ENCODE assay signal across 11 cellular contexts in genomic region chr18:46152436-46152807, GRCh38. TPM values are rescaled to one million over a fixed set of nuclear protein-coding genes. Genes with fewer than 3 reads are reported as not detected.
DNase-seq lines count a peak whose midpoint lies in the region; ATAC-seq, FAIRE-seq and TF ChIP-seq lines count a peak whose summit lies in the region.
"Had no signal": no experiment of that assay in that cellular context is flagged by ENCODE, and none has a peak within 500 bp of the region (broad histone marks: within the 10 kb centered on the region; RNA-seq: fewer than 3 reads in every experiment).

No MANE protein-coding gene starts in this region.

- no peaks in the 10 kb centered on the region for H3K79me2 ChIP-seq in SK-N-SH (ENCODE audit: insufficient read depth)

- FAIRE-seq in urothelium cell line (lab: Jason Lieb, UNC) = no peak
- FAIRE-seq: endometrium had no signal

- TF ChIP-seq CTCF in SK-N-SH (IDR thresholded peaks at IDR 0.05) = no peak
- TF ChIP-seq CTCF in foreskin keratinocyte (conservative IDR thresholded peaks at IDR 0.05) = no peak
- TF ChIP-seq CTCF in osteocyte (IDR thresholded peaks at IDR 0.05) = no peak

- peak in 1 of 2 experiments; percentile 63; a peak in 1 of 4 replicates for TF ChIP-seq EP300 in SK-N-SH (IDR thresholded peaks at IDR 0.05; ENCODE audit: borderline replicate concordance in 1 of 2, low read depth in 1 of 2, low read length in 1 of 2)

- ATAC-seq in Right ventricle myocardium inferior (peak; percentile 45), foreskin keratinocyte (peak; percentile 60)
- ATAC-seq: mucosa of descending colon had no signal

- DNase-seq in Right ventricle myocardium inferior (ENCODE audit: missing footprints) (no peak), cardiac septum (ENCODE audit: low spot score) (no peak), SK-N-SH (no peak), foreskin keratinocyte (peak in 1 of 2 donors; percentile 46), urothelium cell line (ENCODE audit: low spot score) (peak; percentile 61), osteocyte (ENCODE audit: extremely low spot score, unreplicated experiment) (no peak), NCI-H1694 treated with DMSO at 0.1 percent for 48 hours (lab: John Stamatoyannopoulos, UW) (no peak), CD1c-positive myeloid dendritic cell (ENCODE audit: extremely low spot score) (no peak)
- DNase-seq: mucosa of descending colon had no signal

- TF ChIP-seq RAD21 in SK-N-SH (IDR thresholded peaks at IDR 0.05; ENCODE audit: low read length) = no peak

- H3K36me3 Mint-ChIP-seq in osteocyte (ENCODE audit: unreplicated experiment) = peaks cover 1% of the 10 kb centered on the region

- WGBS in SK-N-SH (ENCODE audit: low lambda C conversion rate) = 8% methylated on average over 5 of the region's 7 CpGs

- H3K4me1 ChIP-seq in SK-N-SH (ENCODE audit: control insufficient read depth in 1 of 2, insufficient read depth in 2 of 2, low read depth in 1 of 2, low read length in 1 of 2) (peaks cover 13 to 18% of the 10 kb centered on the region in 2 experiments; a peak in 2 of 4 replicates), foreskin keratinocyte (peaks cover 31% of the 10 kb centered on the region)

- peaks cover 32% of the 10 kb centered on the region for H3K4me1 Mint-ChIP-seq in osteocyte (ENCODE audit: unreplicated experiment)

- H3F3A ChIP-seq in SK-N-SH (replicated peaks; ENCODE audit: insufficient read depth) = peaks cover 8% of the 10 kb centered on the region

- H3K9me3 Mint-ChIP-seq in osteocyte (ENCODE audit: unreplicated experiment) = peaks cover 5% of the 10 kb centered on the region

- CTCF ChIA-PET in SK-N-SH (lab: Yijun Ruan, JAX) = interaction anchor here (0.6 to 7.9 kb wide), 4 partner anchors 21 to 507 kb away, joined by 3 to 101 read pairs (median 14); partner anchors contain the start of gene LOXHD1

- peak overlapping the region; percentile 81; the same call in 1 of the 2 replicates for H2AFZ ChIP-seq in SK-N-SH (ENCODE audit: low read depth)

- H3K27ac ChIP-seq in SK-N-SH (ENCODE audit: low read depth in 2 of 2, low read length in 1 of 2) (peak overlapping the region in 1 of 2 experiments; percentile 58; a peak in 3 of 4 replicates), foreskin keratinocyte (no peak overlapping the region)
- H3K27ac ChIP-seq: BLaER1 treated with 17β-estradiol and CSF1 and Interleukin-3, amounts not matched to agents 10 nM and 100 nM had no signal

- H3K4me3 ChIP-seq in SK-N-SH (ENCODE audit: low read depth in 2 of 2, low read length in 1 of 2) = peak overlapping the region; percentile 4 to 16; a peak in 3 of 4 replicates
- H3K4me3 ChIP-seq: BLaER1 treated with 17β-estradiol and CSF1 and Interleukin-3, amounts not matched to agents 10 nM and 100 nM; mucosa of descending colon had no signal

- H4K20me1 ChIP-seq in SK-N-SH (ENCODE audit: insufficient read depth) = no peaks in the 10 kb centered on the region

- intact Hi-C loops in Right ventricle myocardium inferior (cut with DNase I) (no loop called here), cardiac septum (cut with DNase I) (no loop called here)

- no peak overlapping the region for H3K27ac Mint-ChIP-seq in osteocyte (ENCODE audit: unreplicated experiment)

- no peaks in the 10 kb centered on the region for H3K9me2 ChIP-seq in SK-N-SH

- H3K27me3 ChIP-seq in SK-N-SH (ENCODE audit: insufficient read depth) (no peaks in the 10 kb centered on the region), foreskin keratinocyte (no peaks in the 10 kb centered on the region)
- H3K27me3 ChIP-seq: BLaER1 treated with 17β-estradiol and CSF1 and Interleukin-3, amounts not matched to agents 10 nM and 100 nM had no signal

- H3K4me2 ChIP-seq in SK-N-SH = peak overlapping the region; percentile 72

- H3K27me3 Mint-ChIP-seq in osteocyte (ENCODE audit: unreplicated experiment) = no peaks in the 10 kb centered on the region

- H3K36me3 ChIP-seq in SK-N-SH (replicated peaks in 1 of 2; ENCODE audit: control insufficient read depth in 1 of 2, insufficient read depth in 2 of 2, low read length in 1 of 2) = no peaks in the 10 kb centered on the region

- no peaks in the 10 kb centered on the region for H3K9me3 ChIP-seq in SK-N-SH
- H3K9me3 ChIP-seq: mucosa of descending colon had no signal

- peak overlapping the region; percentile 16; the same call in 1 of the 2 replicates for H3K9ac ChIP-seq in SK-N-SH

- H3K4me3 Mint-ChIP-seq in osteocyte (ENCODE audit: unreplicated experiment) = no peak overlapping the region

- POLR2A ChIA-PET in SK-N-SH (lab: Yijun Ruan, JAX) = no interaction called here

TF ChIP-seq in SK-N-SH, 30 proteins besides CTCF, POLR2A, EP300 and RAD21 (continues in another document):
- peak; percentile 43; the same call in 1 of the 2 replicates for TF ChIP-seq JUND (IDR thresholded peaks at IDR 0.05)
- TF ChIP-seq ZBTB33 (IDR thresholded peaks at IDR 0.05; ENCODE audit: borderline replicate concordance, low read depth) = no peak
- no peak for TF ChIP-seq POLR2AphosphoS5 (IDR thresholded peaks at IDR 0.05; ENCODE audit: low read depth, low read length)
- TF ChIP-seq USF2 (IDR thresholded peaks at IDR 0.05; ENCODE audit: borderline replicate concordance, low read depth, low read length) = no peak
- TF ChIP-seq NRF1 (IDR thresholded peaks at IDR 0.05; ENCODE audit: low read depth, low read length) = no peak
- TF ChIP-seq CHD2 (IDR thresholded peaks at IDR 0.05; ENCODE audit: low read length, partially characterized antibody) = no peak
- TF ChIP-seq FOSL2 (IDR thresholded peaks at IDR 0.05; ENCODE audit: borderline replicate concordance, low read depth) = peak; percentile 52; the same call in 1 of the 2 replicates
- no peak for TF ChIP-seq TAF1 (IDR thresholded peaks at IDR 0.05; ENCODE audit: borderline replicate concordance, low read depth, low read length)
- no peak for TF ChIP-seq IRF3 (IDR thresholded peaks at IDR 0.05; ENCODE audit: low read depth, low read length)
- TF ChIP-seq FOXM1 (IDR thresholded peaks at IDR 0.05; ENCODE audit: low read depth) = no peak
- no peak for TF ChIP-seq GATA2 (CRISPR knock-in tag; IDR thresholded peaks at IDR 0.05)
- no peak for TF ChIP-seq RCOR1 (IDR thresholded peaks at IDR 0.05; ENCODE audit: low read length)
- TF ChIP-seq YY1 (IDR thresholded peaks at IDR 0.05; ENCODE audit: low read depth) = no peak
- TF ChIP-seq RFX5 (IDR thresholded peaks at IDR 0.05; ENCODE audit: low read length) = no peak

RNA-seq across cellular contexts. Expression of gene HAUS1, which starts 48.2 kb away (rescaled TPM):
- total RNA-seq in Right ventricle myocardium inferior (7.1 TPM), cardiac septum (7.8 TPM), foreskin keratinocyte (51.6 and 52.3 TPM in 2 replicates), osteocyte (37.0 and 37.3 TPM in 2 replicates)
- polyA plus RNA-seq in SK-N-SH (2012; rRNA removed) (40.9 and 55.2 TPM in 2 replicates), foreskin keratinocyte (54.8 and 58.7 TPM in 2 replicates)
- 64.0 and 87.5 TPM in 2 replicates for polyA plus RNA-seq in SK-N-SH (2012; cell fraction: cytosol; rRNA removed)
- 18.1 and 19.5 TPM in 2 replicates for polyA plus RNA-seq in SK-N-SH (2012; cell fraction: nucleus; rRNA removed)

RNA-seq across cellular contexts. Expression of gene ATP5F1A, which starts 54.3 kb away (rescaled TPM):
- total RNA-seq in Right ventricle myocardium inferior (1,797 TPM), cardiac septum (1,569 TPM), foreskin keratinocyte (465 and 470 TPM in 2 replicates), osteocyte (346 and 359 TPM in 2 replicates)
- polyA plus RNA-seq in SK-N-SH (2012; rRNA removed) (610 and 676 TPM in 2 replicates), foreskin keratinocyte (350 and 392 TPM in 2 replicates)
- polyA plus RNA-seq in SK-N-SH (2012; cell fraction: cytosol; rRNA removed) = 698 and 712 TPM in 2 replicates
- 322 and 417 TPM in 2 replicates for polyA plus RNA-seq in SK-N-SH (2012; cell fraction: nucleus; rRNA removed)
